14 cellular contexts compared by ENCODE assay signal in genomic region chr1:54180666-54181360, GRCh38. TPM values are rescaled to one million over a fixed set of nuclear protein-coding genes. Genes with fewer than 3 reads are reported as not detected.
"Had no signal": no experiment of that assay in that cellular context is flagged by ENCODE, and none has a peak within 500 bp of the region (broad histone marks: within the 10 kb centered on the region; RNA-seq: fewer than 3 reads in every experiment).

No MANE protein-coding gene starts in this region.

- H3K4me1 ChIP-seq: breast epithelium, gastroesophageal sphincter, left lung, parathyroid adenoma, uterus had no signal

- H3K4me3 ChIP-seq: breast epithelium, gastroesophageal sphincter, left lung, uterus had no signal

- H3K36me3 ChIP-seq: breast epithelium, uterus had no signal

- H3K4me3 Mint-ChIP-seq: activated CD8-positive, alpha-beta T cell treated with anti-CD3 and anti-CD28 coated beads, Interleukin-2, amount 10 ng/mL, durations not matched to agents 7 days and 5 days; activated naive CD8-positive, alpha-beta T cell; activated T-cell treated with anti-CD3 and anti-CD28 coated beads, Interleukin-2, amount 50 U/mL, for 72 hours had no signal

- H3K9me3 Mint-ChIP-seq: activated T-cell treated with anti-CD3 and anti-CD28 coated beads, Interleukin-2, amount 50 U/mL, for 72 hours had no signal

- H3K27ac ChIP-seq: breast epithelium, gastroesophageal sphincter, left lung, parathyroid adenoma, uterus had no signal

- H3K27me3 ChIP-seq: breast epithelium, gastroesophageal sphincter, left lung, uterus had no signal

- H3K27ac Mint-ChIP-seq: activated CD8-positive, alpha-beta T cell treated with anti-CD3 and anti-CD28 coated beads, Interleukin-2, amount 10 ng/mL, durations not matched to agents 7 days and 5 days; activated naive CD8-positive, alpha-beta T cell; activated T-cell treated with anti-CD3 and anti-CD28 coated beads, Interleukin-2, amount 50 U/mL, for 72 hours had no signal

- H3K27me3 Mint-ChIP-seq: activated naive CD8-positive, alpha-beta T cell had no signal

- DNase-seq: activated CD8-positive, alpha-beta memory T cell treated with anti-CD3 and anti-CD28 coated beads, Interleukin-2, amount 50 U/mL, for 4 hours; activated gamma-delta T cell treated with Interleukin-2 at 50 U/mL for 16 hours; amygdala; cerebellar nuclear complex; left lung; mammary epithelial cell; uterus had no signal

- H3K9me3 ChIP-seq: breast epithelium, gastroesophageal sphincter, left lung, uterus had no signal

RNA-seq across cellular contexts. Expression of gene CDCP2, which starts 28.0 kb away (rescaled TPM):
- total RNA-seq: activated T-cell treated with anti-CD3 and anti-CD28 coated beads, Interleukin-2, amount 50 U/mL, for 72 hours; mammary epithelial cell had no signal
- polyA plus RNA-seq: mammary epithelial cell, thymus had no signal
